Comparison of ENCODE assay signal across 16 cellular contexts in genomic region chr2:239339241-239339640, GRCh38.
DNase-seq lines count a peak whose midpoint lies in the region; ATAC-seq and TF ChIP-seq lines count a peak whose summit lies in the region.
"Had no signal": no experiment of that assay in that cellular context is flagged by ENCODE, and none has a peak within 500 bp of the region (broad histone marks: within the 10 kb centered on the region; RNA-seq: fewer than 3 reads in every experiment).

No MANE protein-coding gene starts in this region.

- peaks cover 13% of the 10 kb centered on the region for H3K36me3 Mint-ChIP-seq in CD4-positive, alpha-beta T cell (ENCODE audit: low read depth)
- peaks cover 11 to 21% (median 13%) of the 10 kb centered on the region in 3 experiments for H3K36me3 Mint-ChIP-seq in H9 (ENCODE audit: insufficient read depth in 1 of 3, low read depth in 3 of 3)
- peaks cover 8% of the 10 kb centered on the region for H3K36me3 Mint-ChIP-seq in dendritic cell treated with granulocyte-macrophage colony-stimulating factor and Interleukin-4, amounts not matched to agents 40 ng/mL and 50 ng/mL, for 4 days (ENCODE audit: low read depth)

- H2BK120ac ChIP-seq in H9 (ENCODE audit: low read depth, low read length, poor library complexity, severe bottlenecking), result no peak overlapping the region

- no peaks in the 10 kb centered on the region for H3K9me3 ChIP-seq in CD4-positive, alpha-beta T cell (ENCODE audit: control insufficient read depth, low read length)
- no peaks in the 10 kb centered on the region for H3K9me3 ChIP-seq in H9 (ENCODE audit: control insufficient read depth, low read depth, low read length)

- no peak overlapping the region for H3K27ac ChIP-seq in CD4-positive, alpha-beta T cell (ENCODE audit: low read depth, low read length)
- H3K27ac ChIP-seq in H9 (ENCODE audit: insufficient read length, low read depth, low read length), result no peak overlapping the region
- H3K27ac ChIP-seq: brain microvascular endothelial cell had no signal

- no peak overlapping the region for H4K5ac ChIP-seq in H9 (ENCODE audit: insufficient read length, low read depth, low read length)

- no peak overlapping the region for H3K56ac ChIP-seq in H9 (ENCODE audit: insufficient read length, low read depth, low read length)

- CTCF ChIA-PET in CD4-positive, alpha-beta T cell (lab: Charles Lee), result interaction anchor here (1.9 kb wide), 1 partner anchor 72 kb away, joined by 6 read pairs; no protein-coding TSS in a partner anchor

- no peak overlapping the region for H2BK5ac ChIP-seq in H9 (ENCODE audit: insufficient read length, low read length)

- H3K9ac ChIP-seq in H9 (ENCODE audit: extremely low read depth, insufficient read length, low read length), result no peak overlapping the region

- H3K79me1 ChIP-seq in H9 (ENCODE audit: insufficient read depth, low read depth, low read length, poor library complexity, severe bottlenecking), result no peaks in the 10 kb centered on the region

- H3K18ac ChIP-seq in H9 (ENCODE audit: insufficient read length, low read depth, low read length), result no peak overlapping the region

- H3K27me3 ChIP-seq in CD4-positive, alpha-beta T cell (ENCODE audit: control insufficient read depth, insufficient read depth, low read length), result no peaks in the 10 kb centered on the region
- H3K27me3 ChIP-seq in H9 (ENCODE audit: insufficient read depth, low read length), result no peaks in the 10 kb centered on the region
- H3K27me3 ChIP-seq: brain microvascular endothelial cell, stomach had no signal

- H3T11ph ChIP-seq in H9 (ENCODE audit: low read length), result no peak overlapping the region

- no peak overlapping the region for H4K8ac ChIP-seq in H9 (replicated peaks; ENCODE audit: insufficient read length, low read depth, low read length)

- H3K4me2 ChIP-seq in H9 (ENCODE audit: insufficient read depth, insufficient read length, low read length), result no peak overlapping the region

- H3K4me3 Mint-ChIP-seq in CD4-positive, alpha-beta T cell, result no peak overlapping the region
- H3K4me3 Mint-ChIP-seq in H9, result no peak overlapping the region
- H3K4me3 Mint-ChIP-seq in dendritic cell treated with granulocyte-macrophage colony-stimulating factor and Interleukin-4, amounts not matched to agents 40 ng/mL and 50 ng/mL, for 4 days, result no peak overlapping the region

- no peaks in the 10 kb centered on the region for H3K23me2 ChIP-seq in H9 (ENCODE audit: insufficient read length, low read depth, low read length, poor library complexity, severe bottlenecking)

- no peak overlapping the region for H2BK15ac ChIP-seq in H9 (ENCODE audit: low read depth, low read length)

- no peak overlapping the region for H3K4ac ChIP-seq in H9 (ENCODE audit: low read depth, low read length)

- no peak overlapping the region for H3K23ac ChIP-seq in H9 (ENCODE audit: insufficient read length, low read depth, low read length)

- POLR2A ChIA-PET in CD4-positive, alpha-beta T cell (lab: Charles Lee), result interaction anchor here (1.0 to 1.4 kb wide), 3 partner anchors 30 to 44 kb away, joined by 3 to 5 read pairs (median 5); no protein-coding TSS in a partner anchor

- no peak overlapping the region for H2BK12ac ChIP-seq in H9 (ENCODE audit: insufficient read length, low read depth, low read length)

- H3K27ac Mint-ChIP-seq in CD4-positive, alpha-beta T cell, result peak overlapping the region; percentile 28
- H3K27ac Mint-ChIP-seq in H9, result peak overlapping the region in 2 of 3 experiments; percentile 22 to 96; a peak in 4 of 7 replicates
- peak overlapping the region; percentile 73 for H3K27ac Mint-ChIP-seq in dendritic cell treated with granulocyte-macrophage colony-stimulating factor and Interleukin-4, amounts not matched to agents 40 ng/mL and 50 ng/mL, for 4 days

- no peak for DNase-seq in CD4-positive, alpha-beta T cell
- DNase-seq in H9, result no peak
- peak; percentile 38 for DNase-seq in posterior vena cava (ENCODE audit: low spot score)
- DNase-seq in NCI-H2029 (lab: John Stamatoyannopoulos, UW), result no peak
- DNase-seq in HK-2 (ENCODE audit: unreplicated experiment), result no peak
- DNase-seq in NCI-H748 (lab: John Stamatoyannopoulos, UW; ENCODE audit: unreplicated experiment), result no peak
- DNase-seq: activated CD4-positive, CD25-positive, alpha-beta regulatory T cell treated with anti-CD3 and anti-CD28 coated beads, Interleukin-2, amount 50 U/mL, for 72 hours; brain microvascular endothelial cell; cortex of kidney; foreskin melanocyte; mesendoderm; NCI-H1092 treated with DMSO at 0.1 percent for 48 hours; NCI-H526 treated with DMSO at 0.1 percent for 48 hours; SHP77; stomach had no signal

- intact Hi-C loops in CD4-positive, alpha-beta T cell (cut with DNase I, micrococcal nuclease), result no loop called here
- intact Hi-C loops in dendritic cell treated with granulocyte-macrophage colony-stimulating factor and Interleukin-4, amounts not matched to agents 40 ng/mL and 50 ng/mL, for 4 days (cut with micrococcal nuclease), result no loop called here
- intact Hi-C loops in posterior vena cava (cut with DNase I), result no loop called here

- H3K4me1 ChIP-seq in H9 (ENCODE audit: insufficient read depth, low read length), result no peaks in the 10 kb centered on the region; the same call in 1 of the 2 replicates

- H3K4me1 Mint-ChIP-seq in CD4-positive, alpha-beta T cell (ENCODE audit: low read depth), result peaks cover 52% of the 10 kb centered on the region
- peaks cover 26 to 29% of the 10 kb centered on the region in 2 experiments for H3K4me1 Mint-ChIP-seq in H9
- peaks cover 30% of the 10 kb centered on the region for H3K4me1 Mint-ChIP-seq in dendritic cell treated with granulocyte-macrophage colony-stimulating factor and Interleukin-4, amounts not matched to agents 40 ng/mL and 50 ng/mL, for 4 days (ENCODE audit: low read depth)

- no peaks in the 10 kb centered on the region for H4K20me1 ChIP-seq in H9 (ENCODE audit: control insufficient read depth, insufficient read depth, insufficient read length)

- H3K27me3 Mint-ChIP-seq in CD4-positive, alpha-beta T cell, result no peaks in the 10 kb centered on the region
- no peaks in the 10 kb centered on the region for H3K27me3 Mint-ChIP-seq in H9 (ENCODE audit: low read depth)
- H3K27me3 Mint-ChIP-seq in dendritic cell treated with granulocyte-macrophage colony-stimulating factor and Interleukin-4, amounts not matched to agents 40 ng/mL and 50 ng/mL, for 4 days, result no peaks in the 10 kb centered on the region

- H2BK20ac ChIP-seq in H9 (ENCODE audit: low read depth, low read length, poor library complexity, severe bottlenecking), result no peak overlapping the region

- H3K14ac ChIP-seq in H9 (ENCODE audit: insufficient read depth, low read length), result no peak overlapping the region; the same call in 1 of the 2 replicates

- H2AFZ ChIP-seq in H9 (ENCODE audit: low read length), result no peak overlapping the region

- no peaks in the 10 kb centered on the region for H3K9me3 Mint-ChIP-seq in CD4-positive, alpha-beta T cell
- peaks cover 0 to 6% of the 10 kb centered on the region in 2 experiments; a peak in 4 of 5 replicates for H3K9me3 Mint-ChIP-seq in H9
- no peaks in the 10 kb centered on the region for H3K9me3 Mint-ChIP-seq in dendritic cell treated with granulocyte-macrophage colony-stimulating factor and Interleukin-4, amounts not matched to agents 40 ng/mL and 50 ng/mL, for 4 days

- ATAC-seq in CD4-positive, alpha-beta T cell (ENCODE audit: poor library complexity), result no peak

- no peak overlapping the region for H4K91ac ChIP-seq in H9 (ENCODE audit: insufficient read length, low read depth, low read length)

- no peak for TF ChIP-seq CTCF in CD4-positive, alpha-beta T cell (IDR thresholded peaks at IDR 0.05)
- TF ChIP-seq CTCF in H9 (conservative IDR thresholded peaks at IDR 0.05), result no peak

- peaks cover 2% of the 10 kb centered on the region; the same call in 1 of the 2 replicates for H3K79me2 ChIP-seq in H9 (ENCODE audit: insufficient read depth, low read length)

- WGBS in H9 (ENCODE audit: extremely low coverage, insufficient read length, low lambda C conversion rate), result no CpG with 5 or more reads among the region's 6 CpGs

- no peak overlapping the region for H2AK5ac ChIP-seq in H9 (ENCODE audit: insufficient read length, low read length)
